ENCODE assay signal across 14 cellular contexts in genomic region chr15:88431441-88431840, GRCh38. TPM values are rescaled to one million over a fixed set of nuclear protein-coding genes. Genes with fewer than 3 reads are reported as not detected.
DNase-seq lines count a peak whose midpoint lies in the region; TF ChIP-seq lines count a peak whose summit lies in the region.
"Had no signal": no experiment of that assay in that cellular context is flagged by ENCODE, and none has a peak within 500 bp of the region (broad histone marks: within the 10 kb centered on the region; RNA-seq: fewer than 3 reads in every experiment).

No MANE protein-coding gene starts in this region.

- H3K9ac ChIP-seq in H9 (ENCODE audit: extremely low read depth, insufficient read length, low read length) (no peak overlapping the region), neural progenitor cell (no peak overlapping the region)

- no peak overlapping the region for H2BK5ac ChIP-seq in H9 (ENCODE audit: insufficient read length, low read length)

- H3F3A ChIP-seq in neural progenitor cell (ENCODE audit: low read depth) = no peaks in the 10 kb centered on the region

- no peak overlapping the region for H3K27ac ChIP-seq in H9 (ENCODE audit: insufficient read length, low read depth, low read length)
- no peak overlapping the region for H3K27ac ChIP-seq in esophagus muscularis mucosa (replicated peaks in 1 of 4)
- H3K27ac ChIP-seq in neural progenitor cell = no peak overlapping the region

- H3K4me1 Mint-ChIP-seq in H9 = peaks cover 10 to 19% of the 10 kb centered on the region in 2 experiments
- peaks cover 11% of the 10 kb centered on the region for H3K4me1 Mint-ChIP-seq in neural progenitor cell
- H3K4me1 Mint-ChIP-seq: B cell had no signal

- no peak overlapping the region for H4K91ac ChIP-seq in H9 (ENCODE audit: insufficient read length, low read depth, low read length)

- no peak overlapping the region for H2AK5ac ChIP-seq in H9 (ENCODE audit: insufficient read length, low read length)

- no peaks in the 10 kb centered on the region for H3K79me2 ChIP-seq in H9 (ENCODE audit: insufficient read depth, low read length)
- H3K79me2 ChIP-seq in neural progenitor cell (ENCODE audit: low read depth) = no peaks in the 10 kb centered on the region

- H3K79me1 ChIP-seq in H9 (ENCODE audit: insufficient read depth, low read depth, low read length, poor library complexity, severe bottlenecking) = no peaks in the 10 kb centered on the region

- H2BK15ac ChIP-seq in H9 (ENCODE audit: low read depth, low read length) = no peak overlapping the region

- no peak overlapping the region for H3K56ac ChIP-seq in H9 (ENCODE audit: insufficient read length, low read depth, low read length)

- H3K4me3 Mint-ChIP-seq in H9 (no peak overlapping the region; a peak in 1 of 5 replicates), neural progenitor cell (no peak overlapping the region)
- H3K4me3 Mint-ChIP-seq: B cell; CD4-positive, alpha-beta T cell had no signal

- no peak overlapping the region for H4K5ac ChIP-seq in H9 (ENCODE audit: insufficient read length, low read depth, low read length)

- H4K8ac ChIP-seq in H9 (replicated peaks; ENCODE audit: insufficient read length, low read depth, low read length) = no peak overlapping the region

- H3K4me1 ChIP-seq in H9 (ENCODE audit: insufficient read depth, low read length) (peaks cover 2% of the 10 kb centered on the region; the same call in 1 of the 2 replicates), esophagus muscularis mucosa (no peaks in the 10 kb centered on the region), neural progenitor cell (peaks cover 9% of the 10 kb centered on the region)

- H3K36me3 ChIP-seq in esophagus muscularis mucosa (no peaks in the 10 kb centered on the region), neural progenitor cell (no peaks in the 10 kb centered on the region)

- H2BK20ac ChIP-seq in H9 (ENCODE audit: low read depth, low read length, poor library complexity, severe bottlenecking) = no peak overlapping the region

- intact Hi-C loops in esophagus muscularis mucosa (cut with DNase I) = no loop called here

- H3T11ph ChIP-seq in H9 (ENCODE audit: low read length) = no peak overlapping the region

- H4K20me1 ChIP-seq in H9 (ENCODE audit: control insufficient read depth, insufficient read depth, insufficient read length) = no peaks in the 10 kb centered on the region
- H4K20me1 ChIP-seq in neural progenitor cell (ENCODE audit: low read depth) = no peaks in the 10 kb centered on the region

- H3K4me2 ChIP-seq in H9 (ENCODE audit: insufficient read depth, insufficient read length, low read length) = no peak overlapping the region
- H3K4me2 ChIP-seq in neural progenitor cell = no peak overlapping the region

- DNase-seq in H9 = peak; percentile 66
- peak; percentile 60 for DNase-seq in esophagus muscularis mucosa (ENCODE audit: extremely low spot score)
- DNase-seq in neural progenitor cell (ENCODE audit: low spot score) = peak; percentile 15
- no peak for DNase-seq in activated CD4-positive, alpha-beta T cell treated with anti-CD3 and anti-CD28 coated beads for 48 hours
- no peak for DNase-seq in NCI-H226
- DNase-seq in kidney glomerular epithelial cell (lab: John Stamatoyannopoulos, UW) = no peak
- DNase-seq in NCI-H146 treated with DMSO at 0.1 percent for 48 hours (lab: John Stamatoyannopoulos, UW; ENCODE audit: unreplicated experiment) = no peak
- DNase-seq: C1 segment of cervical spinal cord; Calu3; CD4-positive, alpha-beta T cell; DMS79 treated with DMSO at 0.1 percent for 48 hours; EL; GDM1 had no signal

- H3K23ac ChIP-seq in H9 (ENCODE audit: insufficient read length, low read depth, low read length) = no peak overlapping the region

- H3K27me3 ChIP-seq in H9 (ENCODE audit: insufficient read depth, low read length) = no peaks in the 10 kb centered on the region
- H3K27me3 ChIP-seq in esophagus muscularis mucosa = peaks cover 0 to 43% (median 0%) of the 10 kb centered on the region in 4 donors
- peaks cover 13% of the 10 kb centered on the region for H3K27me3 ChIP-seq in neural progenitor cell

- no peak for TF ChIP-seq EP300 in esophagus muscularis mucosa (IDR thresholded peaks at IDR 0.05)

- no CpG with 5 or more reads among the region's 10 CpGs for WGBS in H9 (ENCODE audit: extremely low coverage, insufficient read length, low lambda C conversion rate)
- WGBS in esophagus muscularis mucosa = 68% methylated on average over 5 of the region's 10 CpGs

- TF ChIP-seq CTCF in H9 (conservative IDR thresholded peaks at IDR 0.05) = no peak
- no peak for TF ChIP-seq CTCF in esophagus muscularis mucosa (IDR thresholded peaks at IDR 0.05)
- TF ChIP-seq CTCF in neural progenitor cell (IDR thresholded peaks at IDR 0.05) = no peak

- H3K36me3 Mint-ChIP-seq in H9 (ENCODE audit: insufficient read depth in 1 of 3, low read depth in 3 of 3) (no peaks in the 10 kb centered on the region), neural progenitor cell (no peaks in the 10 kb centered on the region)

- H3K9me3 Mint-ChIP-seq in H9 (no peaks in the 10 kb centered on the region; a peak in 1 of 5 replicates), neural progenitor cell (no peaks in the 10 kb centered on the region)
- H3K9me3 Mint-ChIP-seq: CD4-positive, alpha-beta T cell had no signal

- no peak overlapping the region for H2BK12ac ChIP-seq in H9 (ENCODE audit: insufficient read length, low read depth, low read length)

- H3K27ac Mint-ChIP-seq in H9 (peak overlapping the region in 1 of 3 experiments; percentile 82; a peak in 1 of 7 replicates), neural progenitor cell (no peak overlapping the region)
- H3K27ac Mint-ChIP-seq: B cell; CD4-positive, alpha-beta T cell had no signal

- no peak overlapping the region for H3K14ac ChIP-seq in H9 (ENCODE audit: insufficient read depth, low read length)

- H3K27me3 Mint-ChIP-seq in H9 (ENCODE audit: low read depth) = peaks cover 23% of the 10 kb centered on the region
- peaks cover 7% of the 10 kb centered on the region for H3K27me3 Mint-ChIP-seq in neural progenitor cell (ENCODE audit: insufficient read depth, low read depth)

- H3K9me3 ChIP-seq in H9 (ENCODE audit: control insufficient read depth, low read depth, low read length) (no peaks in the 10 kb centered on the region), esophagus muscularis mucosa (no peaks in the 10 kb centered on the region), neural progenitor cell (ENCODE audit: low read depth) (no peaks in the 10 kb centered on the region)

- H3K18ac ChIP-seq in H9 (ENCODE audit: insufficient read length, low read depth, low read length) = peak overlapping the region; percentile 14

- H3K23me2 ChIP-seq in H9 (ENCODE audit: insufficient read length, low read depth, low read length, poor library complexity, severe bottlenecking) = no peaks in the 10 kb centered on the region

- H3K4me3 ChIP-seq in esophagus muscularis mucosa = no peak overlapping the region
- H3K4me3 ChIP-seq in neural progenitor cell = no peak overlapping the region

- TF ChIP-seq POLR2A in esophagus muscularis mucosa (IDR thresholded peaks at IDR 0.05; ENCODE audit: low read depth) = no peak

- H3K4ac ChIP-seq in H9 (ENCODE audit: low read depth, low read length) = no peak overlapping the region

- H2BK120ac ChIP-seq in H9 (ENCODE audit: low read depth, low read length, poor library complexity, severe bottlenecking) = no peak overlapping the region

- no peak overlapping the region for H2AFZ ChIP-seq in H9 (ENCODE audit: low read length)
- no peak overlapping the region for H2AFZ ChIP-seq in neural progenitor cell (replicated peaks)

RNA-seq across cellular contexts. Expression of gene MRPL46, which starts 35.7 kb away (rescaled TPM):
- total RNA-seq in H9 (2021) = 27.4 and 29.3 TPM in 2 replicates
- 10 to 100 TPM; 14.5 to 27.8 (median 25.1) TPM for total RNA-seq in esophagus muscularis mucosa
- 17.8 and 20.4 TPM in 2 replicates for total RNA-seq in neural progenitor cell (ENCODE audit: low replicate concordance)

RNA-seq across cellular contexts. Expression of gene MRPS11, which starts 36.1 kb away (rescaled TPM):
- total RNA-seq in H9 (2021) (51.0 and 54.5 TPM in 2 replicates), esophagus muscularis mucosa (10 to 100 TPM; 25.7 to 44.9 (median 34.2) TPM), neural progenitor cell (ENCODE audit: low replicate concordance) (15.8 and 20.6 TPM in 2 replicates)

Comparison
In these comparisons a context has a peak if more than half of its experiments do, and no peak if none do; other contexts are left out.
1. DNase-seq: peak in H9 (single experiment), esophagus muscularis mucosa (single experiment) and neural progenitor cell (single experiment); none in activated CD4-positive, alpha-beta T cell treated with anti-CD3 and anti-CD28 coated beads for 48 hours (single experiment), NCI-H226 (single experiment), kidney glomerular epithelial cell (single experiment) and NCI-H146 treated with DMSO at 0.1 percent for 48 hours (single experiment).